ENCODE assay signal across 16 cellular contexts in genomic region chr12:45913631-45914030, GRCh38.
DNase-seq lines count a peak whose midpoint lies in the region; ATAC-seq and TF ChIP-seq lines count a peak whose summit lies in the region.
"Had no signal": no experiment of that assay in that cellular context is flagged by ENCODE, and none has a peak within 500 bp of the region (broad histone marks: within the 10 kb centered on the region; RNA-seq: fewer than 3 reads in every experiment).

No MANE protein-coding gene starts in this region.

- TF ChIP-seq CTCF in SK-N-SH (IDR thresholded peaks at IDR 0.05): no peak
- TF ChIP-seq CTCF in neural progenitor cell (IDR thresholded peaks at IDR 0.05): no peak
- TF ChIP-seq CTCF in lower lobe of right lung (IDR thresholded peaks at IDR 0.05): no peak
- no peak for TF ChIP-seq CTCF in upper lobe of left lung (IDR thresholded peaks at IDR 0.05)

- intact Hi-C loops in lower lobe of right lung (cut with DNase I): no loop called here

- no peak overlapping the region for H3K4me3 Mint-ChIP-seq in neural progenitor cell
- H3K4me3 Mint-ChIP-seq: H9; T-helper 1 cell treated with Interleukin-12 subunit alpha and Interleukin-12 subunit beta and Interleukin-4 antibody, amounts not matched to agents 30 μg/mL and 1 μg/mL, for 36 hours had no signal

- WGBS in SK-N-SH (ENCODE audit: low lambda C conversion rate): 55% methylated on average over 2 of the region's 2 CpGs
- WGBS in upper lobe of left lung, 2 donors: 55 to 66% methylated on average over 2 of the region's 2 CpGs

- no peak for TF ChIP-seq RAD21 in SK-N-SH (IDR thresholded peaks at IDR 0.05; ENCODE audit: low read length)

- H3K27me3 ChIP-seq in SK-N-SH (ENCODE audit: insufficient read depth) (no peaks in the 10 kb centered on the region), neural progenitor cell (no peaks in the 10 kb centered on the region), lower lobe of right lung (ENCODE audit: low read depth) (no peaks in the 10 kb centered on the region), upper lobe of left lung (no peaks in the 10 kb centered on the region)

- TF ChIP-seq POLR2A in upper lobe of left lung (IDR thresholded peaks at IDR 0.05): no peak

- H4K20me1 ChIP-seq in SK-N-SH (ENCODE audit: insufficient read depth) (no peaks in the 10 kb centered on the region), neural progenitor cell (ENCODE audit: low read depth) (no peaks in the 10 kb centered on the region)

- H3K9me2 ChIP-seq in SK-N-SH: no peaks in the 10 kb centered on the region

- peak; percentile 11; the same call in 2 of the 3 replicates for ATAC-seq in SK-N-SH treated with all-trans-retinoic acid at 6 μM for 48 hours
- peak; percentile 14 for ATAC-seq in GM18907 (IDR thresholded peaks at IDR 0.05; ENCODE audit: unreplicated experiment)
- no peak for ATAC-seq in lower lobe of right lung
- ATAC-seq in upper lobe of left lung (ENCODE audit: low FRiP score in 2 of 2): no peak

- peaks cover 7 to 9% of the 10 kb centered on the region in 2 experiments for H3K36me3 ChIP-seq in SK-N-SH (replicated peaks in 1 of 2; ENCODE audit: control insufficient read depth in 1 of 2, insufficient read depth in 2 of 2, low read length in 1 of 2)
- H3K36me3 ChIP-seq in neural progenitor cell: no peaks in the 10 kb centered on the region
- peaks cover 8% of the 10 kb centered on the region for H3K36me3 ChIP-seq in lower lobe of right lung
- peaks cover 0 to 8% (median 6%) of the 10 kb centered on the region in 4 donors for H3K36me3 ChIP-seq in upper lobe of left lung

- no peak for TF ChIP-seq EP300 in SK-N-SH (IDR thresholded peaks at IDR 0.05; ENCODE audit: borderline replicate concordance in 1 of 2, low read depth in 1 of 2, low read length in 1 of 2)
- no peak for TF ChIP-seq EP300 in upper lobe of left lung (IDR thresholded peaks at IDR 0.05)

- peaks cover 4% of the 10 kb centered on the region for H3K36me3 Mint-ChIP-seq in neural progenitor cell

- no peak overlapping the region; the same call in 1 of the 2 replicates for H2AFZ ChIP-seq in SK-N-SH (ENCODE audit: low read depth)
- no peak overlapping the region for H2AFZ ChIP-seq in neural progenitor cell (replicated peaks)

- POLR2A ChIA-PET in SK-N-SH (lab: Yijun Ruan, JAX): no interaction called here

- H3K27me3 Mint-ChIP-seq in neural progenitor cell (ENCODE audit: insufficient read depth, low read depth): peaks cover 4% of the 10 kb centered on the region

- H3K4me3 ChIP-seq in SK-N-SH (ENCODE audit: low read depth in 2 of 2, low read length in 1 of 2) (no peak overlapping the region), neural progenitor cell (no peak overlapping the region), lower lobe of right lung (no peak overlapping the region), upper lobe of left lung (no peak overlapping the region)
- H3K4me3 ChIP-seq: K562 had no signal

- H3K4me1 ChIP-seq in SK-N-SH (ENCODE audit: control insufficient read depth in 1 of 2, insufficient read depth in 2 of 2, low read depth in 1 of 2, low read length in 1 of 2): peaks cover 0 to 15% of the 10 kb centered on the region in 2 experiments; a peak in 2 of 4 replicates
- H3K4me1 ChIP-seq in neural progenitor cell: no peaks in the 10 kb centered on the region
- no peaks in the 10 kb centered on the region for H3K4me1 ChIP-seq in lower lobe of right lung
- no peaks in the 10 kb centered on the region for H3K4me1 ChIP-seq in upper lobe of left lung

- no peak overlapping the region for H3K27ac Mint-ChIP-seq in neural progenitor cell
- H3K27ac Mint-ChIP-seq: T-helper 1 cell treated with Interleukin-12 subunit alpha and Interleukin-12 subunit beta and Interleukin-4 antibody, amounts not matched to agents 30 μg/mL and 1 μg/mL, for 36 hours had no signal

- DNase-seq in SK-N-SH (no peak), OCI-M1 (lab: John Stamatoyannopoulos, UW) (peak; percentile 42), neural progenitor cell (ENCODE audit: low spot score) (no peak), lower lobe of right lung (no peak), upper lobe of left lung (no peak)
- DNase-seq in effector CD8-positive, alpha-beta T cell (lab: John Stamatoyannopoulos, UW): no peak
- DNase-seq: COR-L47, H9, NCI-H146, NCI-H2081 treated with DMSO at 0.1 percent for 48 hours, NCI-H345, SHP77 had no signal

- H3K9me3 Mint-ChIP-seq in neural progenitor cell: no peaks in the 10 kb centered on the region
- H3K9me3 Mint-ChIP-seq: H9; T-helper 1 cell treated with Interleukin-12 subunit alpha and Interleukin-12 subunit beta and Interleukin-4 antibody, amounts not matched to agents 30 μg/mL and 1 μg/mL, for 36 hours had no signal

- no peaks in the 10 kb centered on the region for H3K9me3 ChIP-seq in SK-N-SH
- H3K9me3 ChIP-seq in neural progenitor cell (ENCODE audit: low read depth): no peaks in the 10 kb centered on the region
- H3K9me3 ChIP-seq in lower lobe of right lung: no peaks in the 10 kb centered on the region
- no peaks in the 10 kb centered on the region for H3K9me3 ChIP-seq in upper lobe of left lung

- H3K4me2 ChIP-seq in SK-N-SH: no peak overlapping the region
- H3K4me2 ChIP-seq in neural progenitor cell: no peak overlapping the region

- H3K9ac ChIP-seq in SK-N-SH (no peak overlapping the region), neural progenitor cell (no peak overlapping the region)

- H3K4me1 Mint-ChIP-seq in neural progenitor cell: no peaks in the 10 kb centered on the region
- H3K4me1 Mint-ChIP-seq: H9 had no signal

- CTCF ChIA-PET in SK-N-SH (lab: Yijun Ruan, JAX): interaction anchor here (1.0 to 1.8 kb wide), 2 partner anchors 10 to 20 kb away, joined by 3 to 8 read pairs; no protein-coding TSS in a partner anchor

- H3F3A ChIP-seq in SK-N-SH (replicated peaks; ENCODE audit: insufficient read depth): peaks cover 34% of the 10 kb centered on the region
- peaks cover 9% of the 10 kb centered on the region for H3F3A ChIP-seq in neural progenitor cell (ENCODE audit: low read depth)

- H3K79me2 ChIP-seq in SK-N-SH (ENCODE audit: insufficient read depth): no peaks in the 10 kb centered on the region
- no peaks in the 10 kb centered on the region for H3K79me2 ChIP-seq in neural progenitor cell (ENCODE audit: low read depth)

- H3K27ac ChIP-seq in SK-N-SH (ENCODE audit: low read depth in 2 of 2, low read length in 1 of 2) (no peak overlapping the region; a peak in 1 of 4 replicates), neural progenitor cell (peak overlapping the region; percentile 20), lower lobe of right lung (no peak overlapping the region), upper lobe of left lung (no peak overlapping the region)

TF ChIP-seq in SK-N-SH treated with all-trans-retinoic acid at 6 μM for 48 hours, 23 proteins besides CTCF, POLR2A, EP300 and RAD21:
- TF ChIP-seq ZNF70 (CRISPR knock-in tag; IDR thresholded peaks at IDR 0.05) (no peak), GLIS3 (CRISPR knock-in tag; IDR thresholded peaks at IDR 0.05) (no peak), ZFP30 (CRISPR knock-in tag; IDR thresholded peaks at IDR 0.05) (no peak)

TF ChIP-seq in SK-N-SH, 30 proteins besides CTCF, POLR2A, EP300 and RAD21 (continues in another document):
- TF ChIP-seq TCF12 (IDR thresholded peaks at IDR 0.05): no peak
- no peak for TF ChIP-seq MXI1 (IDR thresholded peaks at IDR 0.05; ENCODE audit: low read depth, low read length)
- no peak for TF ChIP-seq ZBTB33 (IDR thresholded peaks at IDR 0.05; ENCODE audit: borderline replicate concordance, low read depth)
- TF ChIP-seq TAF1 (IDR thresholded peaks at IDR 0.05; ENCODE audit: borderline replicate concordance, low read depth, low read length): no peak
- no peak for TF ChIP-seq USF1 (IDR thresholded peaks at IDR 0.05; ENCODE audit: borderline replicate concordance, low read depth)
- TF ChIP-seq EZH2phosphoT487 (IDR thresholded peaks at IDR 0.05; ENCODE audit: borderline replicate concordance, low read depth): no peak
- no peak for TF ChIP-seq FOXJ3 (CRISPR knock-in tag; IDR thresholded peaks at IDR 0.05)
- TF ChIP-seq TEAD4 (IDR thresholded peaks at IDR 0.05; ENCODE audit: borderline replicate concordance, insufficient read depth): no peak
- TF ChIP-seq FOXM1 (IDR thresholded peaks at IDR 0.05; ENCODE audit: low read depth): no peak
- TF ChIP-seq MEF2A (IDR thresholded peaks at IDR 0.05; ENCODE audit: borderline replicate concordance, low read depth): no peak
- no peak for TF ChIP-seq CHD2 (IDR thresholded peaks at IDR 0.05; ENCODE audit: low read length, partially characterized antibody)
- TF ChIP-seq RFX5 (IDR thresholded peaks at IDR 0.05; ENCODE audit: low read length): no peak
- TF ChIP-seq RXRA (IDR thresholded peaks at IDR 0.05; ENCODE audit: borderline replicate concordance, low read depth): no peak

Comparison
In these comparisons a context has a peak if more than half of its experiments do, and no peak if none do; other contexts are left out.
1. ATAC-seq: peak in SK-N-SH treated with all-trans-retinoic acid at 6 μM for 48 hours (single experiment) and GM18907 (single experiment); none in lower lobe of right lung (0 of 2) and upper lobe of left lung (0 of 2).